ENCODE assay signal across 24 cellular contexts in genomic region chr6:15406452-15406851, GRCh38.
DNase-seq lines count a peak whose midpoint lies in the region; ATAC-seq, FAIRE-seq and TF ChIP-seq lines count a peak whose summit lies in the region.
"Had no signal": no experiment of that assay in that cellular context is flagged by ENCODE, and none has a peak within 500 bp of the region (broad histone marks: within the 10 kb centered on the region; RNA-seq: fewer than 3 reads in every experiment).

No MANE protein-coding gene starts in this region.

- peaks cover 16% of the 10 kb centered on the region for H3K27me3 Mint-ChIP-seq in GM23338 (ENCODE audit: insufficient read depth, low read depth, poor library complexity)
- H3K27me3 Mint-ChIP-seq in stimulated activated memory B cell treated with anti-CD40 and anti-IgM and Interleukin-4, amounts not matched to agents 10 μg/mL and 1 μg/mL and 100 μg/mL, for 72 hours, result no peaks in the 10 kb centered on the region
- no peaks in the 10 kb centered on the region for H3K27me3 Mint-ChIP-seq in activated naive CD4-positive, alpha-beta T cell treated with anti-CD3 and anti-CD28 coated beads, Interleukin-2, amount 10 ng/mL, durations not matched to agents 7 days and 5 days
- H3K27me3 Mint-ChIP-seq: CD4-positive, alpha-beta T cell; CD8-positive, alpha-beta memory T cell had no signal

- 0% methylated on average over 1 of the region's 1 CpG for WGBS in K562 (ENCODE audit: insufficient coverage, low coverage, missing lambda C conversion rate)

- DNase-seq in GM23338 (ENCODE audit: low spot score), result no peak
- DNase-seq in K562 (ENCODE audit: extremely low read depth in 1 of 4, low spot score in 3 of 4), result no peak
- DNase-seq in NCI-H446 treated with DMSO at 0.1 percent for 48 hours (lab: John Stamatoyannopoulos, UW), result no peak
- no peak for DNase-seq in activated naive CD4-positive, alpha-beta T cell treated with anti-CD3 and anti-CD28 coated beads, Interleukin-2, amount 10 ng/mL, durations not matched to agents 7 days and 5 days
- DNase-seq: 8988T; ACHN; AML-193; BE2C; CD4-positive, alpha-beta T cell; CD8-positive, alpha-beta memory T cell; DMS 273 treated with DMSO at 0.1 percent for 48 hours; DMS79; EL; GDM1; GOT3; H7; HCEC 1CT had no signal

- POLR2A ChIA-PET in K562 (lab: Yijun Ruan, JAX), result no interaction called here

- no peaks in the 10 kb centered on the region; the same call in 2 of the 3 replicates for H3K9me3 Mint-ChIP-seq in GM23338
- H3K9me3 Mint-ChIP-seq in stimulated activated memory B cell treated with anti-CD40 and anti-IgM and Interleukin-4, amounts not matched to agents 10 μg/mL and 1 μg/mL and 100 μg/mL, for 72 hours, result no peaks in the 10 kb centered on the region
- no peaks in the 10 kb centered on the region for H3K9me3 Mint-ChIP-seq in activated naive CD4-positive, alpha-beta T cell treated with anti-CD3 and anti-CD28 coated beads, Interleukin-2, amount 10 ng/mL, durations not matched to agents 7 days and 5 days
- H3K9me3 Mint-ChIP-seq: CD4-positive, alpha-beta T cell; CD8-positive, alpha-beta memory T cell had no signal

- H3K36me3 ChIP-seq in BLaER1 (peaks cover 8% of the 10 kb centered on the region), GM23338 (ENCODE audit: insufficient read depth) (peaks cover 9% of the 10 kb centered on the region), K562 (ENCODE audit: control insufficient read depth, insufficient read depth, low read length) (peaks cover 6% of the 10 kb centered on the region; the same call in 1 of the 3 replicates)
- H3K36me3 ChIP-seq: BE2C had no signal

- in situ Hi-C loops in K562 (cut with MboI), result no loop called here

- TF ChIP-seq POLR2A in K562 (conservative IDR thresholded peaks at IDR 0.05), result no peak

- H3K4me1 Mint-ChIP-seq in GM23338, result peaks cover 96% of the 10 kb centered on the region
- peaks cover 87% of the 10 kb centered on the region for H3K4me1 Mint-ChIP-seq in stimulated activated memory B cell treated with anti-CD40 and anti-IgM and Interleukin-4, amounts not matched to agents 10 μg/mL and 1 μg/mL and 100 μg/mL, for 72 hours
- peaks cover 92% of the 10 kb centered on the region for H3K4me1 Mint-ChIP-seq in activated naive CD4-positive, alpha-beta T cell treated with anti-CD3 and anti-CD28 coated beads, Interleukin-2, amount 10 ng/mL, durations not matched to agents 7 days and 5 days

- peaks cover 97% of the 10 kb centered on the region for H4K20me1 ChIP-seq in BLaER1
- H4K20me1 ChIP-seq in GM23338 (replicated peaks; ENCODE audit: insufficient read depth), result peaks cover 100% of the 10 kb centered on the region
- peaks cover 47% of the 10 kb centered on the region for H4K20me1 ChIP-seq in K562 (replicated peaks; ENCODE audit: control insufficient read depth, insufficient read depth, low read length)

- ATAC-seq in GM23338 (no peak), K562 (no peak), GM18868 (IDR thresholded peaks at IDR 0.05; ENCODE audit: unreplicated experiment) (no peak)
- no peak for ATAC-seq in stimulated activated memory B cell treated with anti-CD40 and anti-IgM and Interleukin-4, amounts not matched to agents 10 μg/mL and 1 μg/mL and 100 μg/mL, for 72 hours
- ATAC-seq: A549, GM12878 had no signal

- H3K9me1 ChIP-seq in K562 (ENCODE audit: control insufficient read depth, insufficient read depth, low read length), result no peaks in the 10 kb centered on the region

- H3K9me3 ChIP-seq in BLaER1 (no peaks in the 10 kb centered on the region), K562 (replicated peaks; ENCODE audit: control insufficient read depth, insufficient read depth, low read depth, low read length) (no peaks in the 10 kb centered on the region)
- H3K9me3 ChIP-seq: A549, BE2C had no signal

- peaks cover 2% of the 10 kb centered on the region; the same call in 1 of the 2 replicates for H3F3A ChIP-seq in GM23338 (replicated peaks; ENCODE audit: low read depth)

- H3K4me3 ChIP-seq in BLaER1 (no peak overlapping the region), GM23338 (no peak overlapping the region), K562 (no peak overlapping the region)
- H3K4me3 ChIP-seq: A549, GM12878 had no signal

- TF ChIP-seq RAD21 in K562 (CRISPR knock-in tag; conservative IDR thresholded peaks at IDR 0.05 in 1 of 2, IDR thresholded peaks at IDR 0.05 in 1 of 2), result no peak

- peak overlapping the region; percentile 48; the same call in 1 of the 2 replicates for H3K27ac ChIP-seq in BLaER1
- H3K27ac ChIP-seq in GM23338 (ENCODE audit: low read depth), result no peak overlapping the region
- no peak overlapping the region for H3K27ac ChIP-seq in K562 (ENCODE audit: extremely low read depth, low read depth, low read length)
- H3K27ac ChIP-seq: A549, C4-2B had no signal

- H3K4me3 Mint-ChIP-seq in GM23338, result no peak overlapping the region
- H3K4me3 Mint-ChIP-seq in stimulated activated memory B cell treated with anti-CD40 and anti-IgM and Interleukin-4, amounts not matched to agents 10 μg/mL and 1 μg/mL and 100 μg/mL, for 72 hours, result no peak overlapping the region
- no peak overlapping the region for H3K4me3 Mint-ChIP-seq in activated naive CD4-positive, alpha-beta T cell treated with anti-CD3 and anti-CD28 coated beads, Interleukin-2, amount 10 ng/mL, durations not matched to agents 7 days and 5 days
- H3K4me3 Mint-ChIP-seq: CD4-positive, alpha-beta T cell; CD8-positive, alpha-beta memory T cell had no signal

- no peak for TF ChIP-seq EP300 in K562 (IDR thresholded peaks at IDR 0.05; ENCODE audit: low read length)

- no peaks in the 10 kb centered on the region for H3K9me2 ChIP-seq in GM23338 (ENCODE audit: insufficient read depth)

- H3K79me2 ChIP-seq in GM23338 (replicated peaks; ENCODE audit: insufficient read depth) (peaks cover 100% of the 10 kb centered on the region), K562 (ENCODE audit: control insufficient read depth, insufficient read depth, low read length) (peaks cover 97% of the 10 kb centered on the region)

- intact Hi-C loops in K562 (cut with micrococcal nuclease), result no loop called here

- peak overlapping the region; percentile 79; the same call in 1 of the 2 replicates for H3K27ac Mint-ChIP-seq in GM23338
- H3K27ac Mint-ChIP-seq in stimulated activated memory B cell treated with anti-CD40 and anti-IgM and Interleukin-4, amounts not matched to agents 10 μg/mL and 1 μg/mL and 100 μg/mL, for 72 hours, result peak overlapping the region; percentile 37
- no peak overlapping the region for H3K27ac Mint-ChIP-seq in activated naive CD4-positive, alpha-beta T cell treated with anti-CD3 and anti-CD28 coated beads, Interleukin-2, amount 10 ng/mL, durations not matched to agents 7 days and 5 days
- H3K27ac Mint-ChIP-seq: CD4-positive, alpha-beta T cell had no signal

- TF ChIP-seq CTCF in GM23338 (conservative IDR thresholded peaks at IDR 0.05; ENCODE audit: low read depth in 2 of 2), result no peak
- no peak for TF ChIP-seq CTCF in K562 (IDR thresholded peaks at IDR 0.05 in 2 of 3, conservative IDR thresholded peaks at IDR 0.05 in 1 of 3; ENCODE audit: insufficient read depth in 2 of 3, low read depth in 1 of 3, low read length in 3 of 3)

- peak overlapping the region; percentile 94 for H3K4me2 ChIP-seq in BLaER1
- peak overlapping the region; percentile 18; the same call in 1 of the 2 replicates for H3K4me2 ChIP-seq in GM23338
- no peak overlapping the region for H3K4me2 ChIP-seq in K562 (ENCODE audit: insufficient read depth, low read length)
- H3K4me2 ChIP-seq: A549 had no signal

- peaks cover 15% of the 10 kb centered on the region for H3K36me3 Mint-ChIP-seq in GM23338 (ENCODE audit: low read depth)
- peaks cover 9% of the 10 kb centered on the region for H3K36me3 Mint-ChIP-seq in stimulated activated memory B cell treated with anti-CD40 and anti-IgM and Interleukin-4, amounts not matched to agents 10 μg/mL and 1 μg/mL and 100 μg/mL, for 72 hours
- peaks cover 34% of the 10 kb centered on the region for H3K36me3 Mint-ChIP-seq in activated naive CD4-positive, alpha-beta T cell treated with anti-CD3 and anti-CD28 coated beads, Interleukin-2, amount 10 ng/mL, durations not matched to agents 7 days and 5 days

- CTCF ChIA-PET in K562 (lab: Yijun Ruan, JAX; ENCODE audit: low intra/inter-chr PET ratio), result no interaction called here
- CTCF ChIA-PET in activated naive CD4-positive, alpha-beta T cell treated with anti-CD3 and anti-CD28 coated beads, Interleukin-2, amount 10 ng/mL, durations not matched to agents 7 days and 5 days (lab: Charles Lee), result no interaction called here

- FAIRE-seq in K562 (lab: Jason Lieb, UNC), result no peak
- FAIRE-seq: A549, D721Med, GM12878 had no signal

- no TSS peak for BruUV-seq in K562 (replicated peaks; lab: Mats Ljungman, UMichigan)

- H3K9ac ChIP-seq in BLaER1 (no peak overlapping the region), K562 (ENCODE audit: insufficient read depth in 1 of 2, low read depth in 2 of 2, low read length in 2 of 2) (no peak overlapping the region)

- H3K4me1 ChIP-seq in BLaER1 (peaks cover 100% of the 10 kb centered on the region), GM23338 (ENCODE audit: insufficient read depth) (peaks cover 99% of the 10 kb centered on the region), K562 (replicated peaks in 1 of 2; ENCODE audit: control insufficient read depth in 2 of 2, insufficient read depth in 2 of 2, low read length in 2 of 2) (peaks cover 14 to 64% of the 10 kb centered on the region in 2 experiments)

- H2AFZ ChIP-seq in GM23338, result no peak overlapping the region
- H2AFZ ChIP-seq in K562 (ENCODE audit: low read depth, low read length), result no peak overlapping the region

- H3K27me3 ChIP-seq in BLaER1, result no peaks in the 10 kb centered on the region
- no peaks in the 10 kb centered on the region for H3K27me3 ChIP-seq in GM23338 (ENCODE audit: insufficient read depth)
- H3K27me3 ChIP-seq in K562 (ENCODE audit: control insufficient read depth in 2 of 2, insufficient read depth in 2 of 2, low read length in 2 of 2), result no peaks in the 10 kb centered on the region
- H3K27me3 ChIP-seq: BE2C had no signal

TF ChIP-seq in GM23338, 12 proteins besides CTCF, POLR2A, EP300 and RAD21 (continues in another document):
- TF ChIP-seq EZH2 (IDR thresholded peaks at IDR 0.05; ENCODE audit: low read depth, unreplicated experiment) (no peak), POLR2AphosphoS5 (IDR thresholded peaks at IDR 0.05; ENCODE audit: low read depth) (no peak), STAT1 (IDR thresholded peaks at IDR 0.05; ENCODE audit: unreplicated experiment) (no peak), JUNB (IDR thresholded peaks at IDR 0.05; ENCODE audit: unreplicated experiment) (no peak)

TF ChIP-seq in K562, 482 proteins besides CTCF, POLR2A, EP300 and RAD21 (continues in another document):
- TF ChIP-seq MAFG (tag; conservative IDR thresholded peaks at IDR 0.05) (peak; percentile 51), NFE2 (IDR thresholded peaks at IDR 0.05; ENCODE audit: low read depth) (peak; percentile 76)
